ENCODE assay signal across 1 cellular context in the genomic region with DNA sequence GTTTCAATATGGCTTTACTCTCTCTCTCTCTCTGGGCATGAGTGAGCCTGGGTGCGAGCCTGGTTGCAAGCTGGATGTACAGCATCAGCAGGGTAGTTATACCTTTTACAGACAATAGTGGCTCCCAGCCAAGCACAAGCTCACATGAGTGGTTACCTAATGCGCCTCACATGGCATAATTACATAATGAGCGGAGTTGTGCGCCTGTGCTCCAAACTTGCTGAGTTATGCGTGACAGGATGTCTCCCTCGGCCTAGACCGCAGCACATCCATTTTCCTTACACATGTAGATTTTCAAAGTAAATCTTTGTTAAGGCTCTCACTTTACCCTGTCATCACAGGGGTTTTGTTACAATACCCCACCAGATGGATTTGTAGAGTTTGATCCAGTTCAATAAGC.
TF ChIP-seq lines count a peak whose summit lies in the region.

No MANE protein-coding gene starts in this region.

TF ChIP-seq in Ishikawa, 13 proteins besides CTCF, POLR2A, EP300 and RAD21 (continued from another document):
- TF ChIP-seq, protein P1, sequence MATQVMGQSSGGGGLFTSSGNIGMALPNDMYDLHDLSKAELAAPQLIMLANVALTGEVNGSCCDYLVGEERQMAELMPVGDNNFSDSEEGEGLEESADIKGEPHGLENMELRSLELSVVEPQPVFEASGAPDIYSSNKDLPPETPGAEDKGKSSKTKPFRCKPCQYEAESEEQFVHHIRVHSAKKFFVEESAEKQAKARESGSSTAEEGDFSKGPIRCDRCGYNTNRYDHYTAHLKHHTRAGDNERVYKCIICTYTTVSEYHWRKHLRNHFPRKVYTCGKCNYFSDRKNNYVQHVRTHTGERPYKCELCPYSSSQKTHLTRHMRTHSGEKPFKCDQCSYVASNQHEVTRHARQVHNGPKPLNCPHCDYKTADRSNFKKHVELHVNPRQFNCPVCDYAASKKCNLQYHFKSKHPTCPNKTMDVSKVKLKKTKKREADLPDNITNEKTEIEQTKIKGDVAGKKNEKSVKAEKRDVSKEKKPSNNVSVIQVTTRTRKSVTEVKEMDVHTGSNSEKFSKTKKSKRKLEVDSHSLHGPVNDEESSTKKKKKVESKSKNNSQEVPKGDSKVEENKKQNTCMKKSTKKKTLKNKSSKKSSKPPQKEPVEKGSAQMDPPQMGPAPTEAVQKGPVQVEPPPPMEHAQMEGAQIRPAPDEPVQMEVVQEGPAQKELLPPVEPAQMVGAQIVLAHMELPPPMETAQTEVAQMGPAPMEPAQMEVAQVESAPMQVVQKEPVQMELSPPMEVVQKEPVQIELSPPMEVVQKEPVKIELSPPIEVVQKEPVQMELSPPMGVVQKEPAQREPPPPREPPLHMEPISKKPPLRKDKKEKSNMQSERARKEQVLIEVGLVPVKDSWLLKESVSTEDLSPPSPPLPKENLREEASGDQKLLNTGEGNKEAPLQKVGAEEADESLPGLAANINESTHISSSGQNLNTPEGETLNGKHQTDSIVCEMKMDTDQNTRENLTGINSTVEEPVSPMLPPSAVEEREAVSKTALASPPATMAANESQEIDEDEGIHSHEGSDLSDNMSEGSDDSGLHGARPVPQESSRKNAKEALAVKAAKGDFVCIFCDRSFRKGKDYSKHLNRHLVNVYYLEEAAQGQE (IDR thresholded peaks at IDR 0.05; ENCODE audit: low read depth): no peak
